ENCODE assay signal across 14 cellular contexts in the genomic region with DNA sequence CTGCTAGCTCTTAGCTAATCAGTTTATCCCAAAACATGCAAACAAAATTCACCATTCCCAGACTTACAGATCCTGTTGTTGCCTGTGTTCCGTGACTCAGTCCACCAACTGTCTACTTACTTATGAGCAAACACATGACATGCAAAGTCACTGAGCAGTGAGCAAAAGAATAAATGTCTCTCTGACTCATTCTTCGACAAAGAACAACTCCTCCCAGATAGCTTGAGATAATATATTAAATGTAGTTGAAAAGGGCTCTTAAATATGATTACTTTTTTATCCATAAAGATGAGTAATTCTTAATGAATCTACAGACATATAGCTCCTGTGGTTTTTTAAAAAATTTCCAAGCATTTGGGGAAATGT. TPM values are rescaled to one million over a fixed set of nuclear protein-coding genes. Genes with fewer than 3 reads are reported as not detected.
DNase-seq lines count a peak whose midpoint lies in the region; ATAC-seq, FAIRE-seq and TF ChIP-seq lines count a peak whose summit lies in the region.
"Had no signal": no experiment of that assay in that cellular context is flagged by ENCODE, and none has a peak within 500 bp of the region (broad histone marks: within the 10 kb centered on the region; RNA-seq: fewer than 3 reads in every experiment).

No MANE protein-coding gene starts in this region.

- H3K4me3 Mint-ChIP-seq in activated T-helper 17 cell treated with anti-CD3 and anti-CD28 coated beads, Interleukin-2, amount 50 U/mL, for 72 hours = peak overlapping the region; percentile 48
- H3K4me3 Mint-ChIP-seq: mesothelial cell of epicardium, WTC11 had no signal

- H3K4me3 ChIP-seq in ACC112 (ENCODE audit: low read depth, low read length) = 0 out of 2 replicates have a peak overlapping the region, but pooled peaks have one; percentile 3

- peak; percentile 68 for DNase-seq in H54 (ENCODE audit: insufficient read length, low spot score)
- peak; percentile 95 to 97 for DNase-seq in foreskin keratinocyte
- DNase-seq in T-helper 9 cell = no peak
- no peak for DNase-seq in NCI-H345 treated with DMSO at 0.1 percent for 48 hours (lab: John Stamatoyannopoulos, UW; ENCODE audit: unreplicated experiment)
- DNase-seq: activated gamma-delta T cell treated with Interleukin-2 at 50 U/mL for 16 hours, NCI-H774 had no signal

- no peaks in the 10 kb centered on the region for H3K27me3 ChIP-seq in ACC112 (ENCODE audit: insufficient read depth, low read length)
- no peaks in the 10 kb centered on the region for H3K27me3 ChIP-seq in foreskin keratinocyte

- no peaks in the 10 kb centered on the region for H3K36me3 Mint-ChIP-seq in activated T-helper 17 cell treated with anti-CD3 and anti-CD28 coated beads, Interleukin-2, amount 50 U/mL, for 72 hours (ENCODE audit: low read depth)
- H3K36me3 Mint-ChIP-seq: mesothelial cell of epicardium, WTC11 had no signal

- H3K27ac ChIP-seq in ACC112 (ENCODE audit: low read depth, low read length) (peak overlapping the region; percentile 80), foreskin keratinocyte (peak overlapping the region; percentile 86)

- H3K4me1 Mint-ChIP-seq in activated T-helper 17 cell treated with anti-CD3 and anti-CD28 coated beads, Interleukin-2, amount 50 U/mL, for 72 hours = peaks cover 6% of the 10 kb centered on the region

- ATAC-seq in activated T-helper 17 cell treated with anti-CD3 and anti-CD28 coated beads, Interleukin-2, amount 50 U/mL, for 72 hours (replicated peaks) = peak; percentile 79
- ATAC-seq in foreskin keratinocyte = peak; percentile 95
- ATAC-seq in HG03095 (IDR thresholded peaks at IDR 0.05; ENCODE audit: unreplicated experiment) = no peak
- no peak for ATAC-seq in HG02610 (IDR thresholded peaks at IDR 0.05; ENCODE audit: unreplicated experiment)
- ATAC-seq: WTC11 had no signal

- H2AFZ ChIP-seq in ACC112 (ENCODE audit: low read length, unreplicated experiment) = peak overlapping the region; percentile 19

- peak; percentile 86 for FAIRE-seq in H54 (lab: Jason Lieb, UNC)
- FAIRE-seq: endometrium had no signal

- H3K9me3 Mint-ChIP-seq in activated T-helper 17 cell treated with anti-CD3 and anti-CD28 coated beads, Interleukin-2, amount 50 U/mL, for 72 hours = peaks cover 3% of the 10 kb centered on the region
- H3K9me3 Mint-ChIP-seq: mesothelial cell of epicardium, WTC11 had no signal

- peaks cover 30% of the 10 kb centered on the region for H3K27me3 Mint-ChIP-seq in activated T-helper 17 cell treated with anti-CD3 and anti-CD28 coated beads, Interleukin-2, amount 50 U/mL, for 72 hours

- TF ChIP-seq CTCF in foreskin keratinocyte (conservative IDR thresholded peaks at IDR 0.05) = no peak

- H3K79me2 ChIP-seq in ACC112 (ENCODE audit: control insufficient read depth, insufficient read depth, low read length, unreplicated experiment) = no peaks in the 10 kb centered on the region

- no peak overlapping the region for H3K27ac Mint-ChIP-seq in activated T-helper 17 cell treated with anti-CD3 and anti-CD28 coated beads, Interleukin-2, amount 50 U/mL, for 72 hours
- H3K27ac Mint-ChIP-seq: mesothelial cell of epicardium, WTC11 had no signal

- TF ChIP-seq POLR2A in H54 (IDR thresholded peaks at IDR 0.05; ENCODE audit: low read depth, low read length) = no peak

- H3K36me3 ChIP-seq in ACC112 (ENCODE audit: insufficient read depth, low read length) = peaks cover 15% of the 10 kb centered on the region; the same call in 1 of the 2 replicates

- H3K4me1 ChIP-seq in ACC112 (ENCODE audit: control insufficient read depth, insufficient read depth, low read length, unreplicated experiment) (peaks cover 15% of the 10 kb centered on the region), foreskin keratinocyte (peaks cover 18% of the 10 kb centered on the region)

RNA-seq across cellular contexts. Expression of a gene that starts 9.0 kb away (rescaled TPM):
- total RNA-seq in activated T-helper 17 cell treated with anti-CD3 and anti-CD28 coated beads, Interleukin-2, amount 50 U/mL, for 72 hours = not detected
- 1.1 and 1.5 TPM in 2 replicates for total RNA-seq in foreskin keratinocyte
- polyA plus RNA-seq in foreskin keratinocyte = 1.1 and 1.4 TPM in 2 replicates
- total RNA-seq: subcutaneous adipose tissue had no signal

Comparison
In these comparisons a context has a peak if more than half of its experiments do, and no peak if none do; other contexts are left out.
1. DNase-seq: peak in H54 (single experiment) and foreskin keratinocyte (2 of 2); none in T-helper 9 cell (single experiment) and NCI-H345 treated with DMSO at 0.1 percent for 48 hours (single experiment).
2. ATAC-seq: peak in activated T-helper 17 cell treated with anti-CD3 and anti-CD28 coated beads, Interleukin-2, amount 50 U/mL, for 72 hours (single experiment) and foreskin keratinocyte (single experiment); none in HG03095 (single experiment) and HG02610 (single experiment).